Comparison of ENCODE assay signal across 8 cellular contexts in the genomic region with DNA sequence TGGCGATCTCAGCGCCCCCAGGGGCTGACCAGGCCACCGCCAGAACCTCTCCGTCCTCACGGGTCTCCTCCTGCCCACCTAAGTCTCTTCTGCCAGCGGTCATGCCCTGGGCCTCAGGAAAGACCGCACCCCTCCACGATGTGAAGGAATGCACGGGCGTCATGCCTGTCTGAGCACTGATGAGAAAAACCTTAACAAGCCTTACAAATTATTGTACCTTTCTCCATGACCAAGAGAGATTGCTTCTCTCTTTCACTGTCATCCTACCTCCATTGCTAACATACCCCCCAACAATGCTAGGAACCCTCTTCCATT. TPM values are rescaled to one million over a fixed set of nuclear protein-coding genes. Genes with fewer than 3 reads are reported as not detected.
DNase-seq lines count a peak whose midpoint lies in the region; ATAC-seq and TF ChIP-seq lines count a peak whose summit lies in the region.
"Not testable (repeated sequence)": the region's sequence is repeated elsewhere in the genome, so short reads cannot be mapped to it uniquely, and the experiment has no call there.

No MANE protein-coding gene starts in this region.

- H2AFZ ChIP-seq in neural cell (ENCODE audit: low read depth, low read length) = peak overlapping the region; percentile 45

- not testable (repeated sequence) for H4K20me1 ChIP-seq in neural cell (ENCODE audit: insufficient read depth)

- peak overlapping the region; percentile 51 for H3K4me3 ChIP-seq in CD4-positive, CD25-positive, alpha-beta regulatory T cell (ENCODE audit: low read depth, low read length)
- H3K4me3 ChIP-seq in SJSA1 (peak overlapping the region; percentile 56), adipocyte (ENCODE audit: low read length) (peak overlapping the region; percentile 92), epithelial cell of esophagus (ENCODE audit: low read length) (peak overlapping the region; percentile 69), neural cell (ENCODE audit: low read length) (peak overlapping the region; percentile 76), stomach smooth muscle (ENCODE audit: low read length in 2 of 2) (peak overlapping the region; percentile 78 to 96)

- H3K4me1 Mint-ChIP-seq in CD4-positive, CD25-positive, alpha-beta regulatory T cell = peaks cover 0 to 19% (median 7%) of the 10 kb centered on the region in 4 donors

- H3K4me3 Mint-ChIP-seq in CD4-positive, CD25-positive, alpha-beta regulatory T cell = peak overlapping the region; percentile 90 to 98 (median 94)

- not testable (repeated sequence) for H3K9me2 ChIP-seq in neural cell (ENCODE audit: insufficient read depth, low read length)

- H3K27me3 ChIP-seq in CD4-positive, CD25-positive, alpha-beta regulatory T cell (ENCODE audit: control insufficient read depth, insufficient read depth, low read length); SJSA1 (replicated peaks); adipocyte (replicated peaks; ENCODE audit: control insufficient read depth, insufficient read depth, low read length); neural cell (ENCODE audit: insufficient read depth, low read depth, low read length); stomach smooth muscle (ENCODE audit: control insufficient read depth in 1 of 2, insufficient read depth in 2 of 2, low read length in 2 of 2): not testable (repeated sequence)

- peak overlapping the region; percentile 94 for H3K27ac ChIP-seq in CD4-positive, CD25-positive, alpha-beta regulatory T cell (ENCODE audit: insufficient read depth, low read length, poor library complexity, severe bottlenecking)
- H3K27ac ChIP-seq in SJSA1 (peak overlapping the region; percentile 97), neural cell (ENCODE audit: low read length) (peak overlapping the region; percentile 98), stomach smooth muscle (ENCODE audit: low read length) (peak overlapping the region; percentile 95)

- not testable (repeated sequence) for H3K79me2 ChIP-seq in neural cell (replicated peaks; ENCODE audit: insufficient read depth, low read length)

- H3F3A ChIP-seq in neural cell (ENCODE audit: insufficient read depth, low read length, poor library complexity, severe bottlenecking) = not testable (repeated sequence)

- TF ChIP-seq CTCF in epithelial cell of esophagus (IDR thresholded peaks at IDR 0.05; ENCODE audit: insufficient read depth, low read depth, low read length, missing control alignments); neural cell (IDR thresholded peaks at IDR 0.05; ENCODE audit: poor library complexity, severe bottlenecking): not testable (repeated sequence)

- H3K36me3 ChIP-seq in CD4-positive, CD25-positive, alpha-beta regulatory T cell (ENCODE audit: control insufficient read depth, insufficient read depth, low read length); SJSA1; adipocyte (ENCODE audit: control insufficient read depth, insufficient read depth, low read length, severe bottlenecking); neural cell (ENCODE audit: insufficient read depth, low read length); stomach smooth muscle (ENCODE audit: control insufficient read depth in 2 of 2, insufficient read depth in 2 of 2, low read length in 2 of 2): not testable (repeated sequence)

- not testable (repeated sequence) for H3K36me3 Mint-ChIP-seq in CD4-positive, CD25-positive, alpha-beta regulatory T cell

- not testable (repeated sequence) for H3K9me3 Mint-ChIP-seq in CD4-positive, CD25-positive, alpha-beta regulatory T cell

- peak overlapping the region; percentile 95 to 100 (median 99) for H3K27ac Mint-ChIP-seq in CD4-positive, CD25-positive, alpha-beta regulatory T cell

- H3K4me1 ChIP-seq in CD4-positive, CD25-positive, alpha-beta regulatory T cell (ENCODE audit: control insufficient read depth, insufficient read depth, low read length, poor library complexity, severe bottlenecking); SJSA1 (replicated peaks); stomach smooth muscle (ENCODE audit: control insufficient read depth, insufficient read depth, low read length): not testable (repeated sequence)
- H3K4me1 ChIP-seq in adipocyte (ENCODE audit: control insufficient read depth, insufficient read depth, low read length) = peaks cover 10% of the 10 kb centered on the region

- H3K9ac ChIP-seq in adipocyte (ENCODE audit: low read length) = peak overlapping the region; percentile 92
- H3K9ac ChIP-seq in neural cell (ENCODE audit: low read length) = peak overlapping the region; percentile 92
- H3K9ac ChIP-seq in stomach smooth muscle (ENCODE audit: low read length in 2 of 2) = peak overlapping the region; percentile 93 to 98

- peak in 1 of 2 donors; percentile 1 for ATAC-seq in CD4-positive, CD25-positive, alpha-beta regulatory T cell (ENCODE audit: low read depth in 2 of 2)
- ATAC-seq in HG03066 (IDR thresholded peaks at IDR 0.05; ENCODE audit: low read depth, unreplicated experiment) = peak; percentile 12

- not testable (repeated sequence) for TF ChIP-seq RAD21 in neural cell (conservative IDR thresholded peaks at IDR 0.05)

- not testable (repeated sequence) for H3K27me3 Mint-ChIP-seq in CD4-positive, CD25-positive, alpha-beta regulatory T cell

- H3K4me2 ChIP-seq in neural cell (ENCODE audit: low read length) = not testable (repeated sequence)

- H3K9me3 ChIP-seq in CD4-positive, CD25-positive, alpha-beta regulatory T cell (ENCODE audit: control insufficient read depth in 2 of 2, low read length in 2 of 2); SJSA1 (replicated peaks); adipocyte (ENCODE audit: control insufficient read depth, low read length); neural cell (ENCODE audit: low read length); stomach smooth muscle (ENCODE audit: control insufficient read depth in 2 of 2, low read length in 2 of 2): not testable (repeated sequence)

- not testable (repeated sequence) for TF ChIP-seq EP300 in neural cell (conservative IDR thresholded peaks at IDR 0.05; ENCODE audit: poor library complexity, severe bottlenecking)

- DNase-seq in CD4-positive, CD25-positive, alpha-beta regulatory T cell; SJSA1 (ENCODE audit: low read depth in 1 of 2, low spot score in 2 of 2); adipocyte (ENCODE audit: low read depth); epithelial cell of esophagus (ENCODE audit: low read depth): not testable (repeated sequence)
- peak; percentile 9 for DNase-seq in iris pigment epithelial cell (ENCODE audit: low read depth)

RNA-seq across cellular contexts. Expression of gene FAM156A, which starts 22.9 kb away (rescaled TPM):
- 20.0 TPM for total RNA-seq in CD4-positive, CD25-positive, alpha-beta regulatory T cell
- 1 to 10 TPM; 3.3 to 7.0 (median 3.6) TPM for polyA plus RNA-seq in CD4-positive, CD25-positive, alpha-beta regulatory T cell
- 14.1 and 15.0 TPM in 2 replicates for total RNA-seq in SJSA1 (2014; rRNA removed; shearing (Covaris generic))
- 66.4 and 66.6 TPM in 2 replicates for polyA plus RNA-seq in neural cell
- 23.4 and 25.6 TPM in 2 replicates for polyA minus RNA-seq in neural cell

RNA-seq across cellular contexts. Expression of gene FAM156B, which starts 38.3 kb away (rescaled TPM):
- 10.0 TPM for total RNA-seq in CD4-positive, CD25-positive, alpha-beta regulatory T cell
- polyA plus RNA-seq in CD4-positive, CD25-positive, alpha-beta regulatory T cell = 1 to 10 TPM; 4.5 to 6.3 (median 5.2) TPM
- total RNA-seq in SJSA1 (2014; rRNA removed; shearing (Covaris generic)) = 12.4 and 13.5 TPM in 2 replicates
- 57.9 and 111 TPM in 2 replicates for polyA plus RNA-seq in neural cell
- polyA minus RNA-seq in neural cell = 21.2 and 33.1 TPM in 2 replicates
